3 cellular contexts compared by ENCODE assay signal in the genomic region with DNA sequence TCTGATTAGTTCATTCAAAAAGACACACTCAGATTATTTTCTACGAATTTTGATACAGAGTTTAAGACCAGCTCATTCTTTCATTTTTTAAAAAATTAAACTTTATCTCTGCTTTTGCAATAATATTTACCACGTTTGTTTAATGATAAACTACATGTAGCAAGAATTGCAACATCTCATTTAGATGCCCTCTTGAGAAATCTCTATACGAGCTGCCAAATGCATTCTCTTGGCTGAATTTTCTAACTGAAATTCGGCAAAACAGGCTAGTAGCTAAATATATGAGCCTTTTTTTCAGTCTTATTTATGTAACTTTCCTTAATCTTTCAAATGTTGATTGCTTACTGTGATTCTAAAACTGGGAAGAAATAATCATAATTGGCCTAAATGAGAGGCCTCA.
A peak's percentile ranks its signal among the peaks of the same experiment; 100 is the strongest.
TF ChIP-seq lines count a peak whose summit lies in the region.

No MANE protein-coding gene starts in this region.

TF ChIP-seq in liver, 16 proteins besides CTCF, POLR2A, EP300 and RAD21:
- TF ChIP-seq, protein P1, sequence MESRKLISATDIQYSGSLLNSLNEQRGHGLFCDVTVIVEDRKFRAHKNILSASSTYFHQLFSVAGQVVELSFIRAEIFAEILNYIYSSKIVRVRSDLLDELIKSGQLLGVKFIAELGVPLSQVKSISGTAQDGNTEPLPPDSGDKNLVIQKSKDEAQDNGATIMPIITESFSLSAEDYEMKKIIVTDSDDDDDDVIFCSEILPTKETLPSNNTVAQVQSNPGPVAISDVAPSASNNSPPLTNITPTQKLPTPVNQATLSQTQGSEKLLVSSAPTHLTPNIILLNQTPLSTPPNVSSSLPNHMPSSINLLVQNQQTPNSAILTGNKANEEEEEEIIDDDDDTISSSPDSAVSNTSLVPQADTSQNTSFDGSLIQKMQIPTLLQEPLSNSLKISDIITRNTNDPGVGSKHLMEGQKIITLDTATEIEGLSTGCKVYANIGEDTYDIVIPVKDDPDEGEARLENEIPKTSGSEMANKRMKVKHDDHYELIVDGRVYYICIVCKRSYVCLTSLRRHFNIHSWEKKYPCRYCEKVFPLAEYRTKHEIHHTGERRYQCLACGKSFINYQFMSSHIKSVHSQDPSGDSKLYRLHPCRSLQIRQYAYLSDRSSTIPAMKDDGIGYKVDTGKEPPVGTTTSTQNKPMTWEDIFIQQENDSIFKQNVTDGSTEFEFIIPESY (IDR thresholded peaks at IDR 0.05), result peak; percentile 53
- TF ChIP-seq RXRA (IDR thresholded peaks at IDR 0.05), result peak in 1 of 2 donors; percentile 51
- no peak for TF ChIP-seq GABPA (IDR thresholded peaks at IDR 0.05 in 1 of 2, conservative IDR thresholded peaks at IDR 0.05 in 1 of 2)
- TF ChIP-seq TAF1 (conservative IDR thresholded peaks at IDR 0.05), result no peak
- no peak for TF ChIP-seq FOXA1 (IDR thresholded peaks at IDR 0.05)
- TF ChIP-seq YY1 (IDR thresholded peaks at IDR 0.05), result peak; percentile 21
- TF ChIP-seq, protein P2, sequence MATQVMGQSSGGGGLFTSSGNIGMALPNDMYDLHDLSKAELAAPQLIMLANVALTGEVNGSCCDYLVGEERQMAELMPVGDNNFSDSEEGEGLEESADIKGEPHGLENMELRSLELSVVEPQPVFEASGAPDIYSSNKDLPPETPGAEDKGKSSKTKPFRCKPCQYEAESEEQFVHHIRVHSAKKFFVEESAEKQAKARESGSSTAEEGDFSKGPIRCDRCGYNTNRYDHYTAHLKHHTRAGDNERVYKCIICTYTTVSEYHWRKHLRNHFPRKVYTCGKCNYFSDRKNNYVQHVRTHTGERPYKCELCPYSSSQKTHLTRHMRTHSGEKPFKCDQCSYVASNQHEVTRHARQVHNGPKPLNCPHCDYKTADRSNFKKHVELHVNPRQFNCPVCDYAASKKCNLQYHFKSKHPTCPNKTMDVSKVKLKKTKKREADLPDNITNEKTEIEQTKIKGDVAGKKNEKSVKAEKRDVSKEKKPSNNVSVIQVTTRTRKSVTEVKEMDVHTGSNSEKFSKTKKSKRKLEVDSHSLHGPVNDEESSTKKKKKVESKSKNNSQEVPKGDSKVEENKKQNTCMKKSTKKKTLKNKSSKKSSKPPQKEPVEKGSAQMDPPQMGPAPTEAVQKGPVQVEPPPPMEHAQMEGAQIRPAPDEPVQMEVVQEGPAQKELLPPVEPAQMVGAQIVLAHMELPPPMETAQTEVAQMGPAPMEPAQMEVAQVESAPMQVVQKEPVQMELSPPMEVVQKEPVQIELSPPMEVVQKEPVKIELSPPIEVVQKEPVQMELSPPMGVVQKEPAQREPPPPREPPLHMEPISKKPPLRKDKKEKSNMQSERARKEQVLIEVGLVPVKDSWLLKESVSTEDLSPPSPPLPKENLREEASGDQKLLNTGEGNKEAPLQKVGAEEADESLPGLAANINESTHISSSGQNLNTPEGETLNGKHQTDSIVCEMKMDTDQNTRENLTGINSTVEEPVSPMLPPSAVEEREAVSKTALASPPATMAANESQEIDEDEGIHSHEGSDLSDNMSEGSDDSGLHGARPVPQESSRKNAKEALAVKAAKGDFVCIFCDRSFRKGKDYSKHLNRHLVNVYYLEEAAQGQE (IDR thresholded peaks at IDR 0.05), result peak; percentile 38
- no peak for TF ChIP-seq EGR1 (IDR thresholded peaks at IDR 0.05; ENCODE audit: low read depth in 2 of 2)
- TF ChIP-seq NR2F2 (IDR thresholded peaks at IDR 0.05), result no peak
- no peak for TF ChIP-seq SP1 (IDR thresholded peaks at IDR 0.05)
- no peak for TF ChIP-seq HNF4G (IDR thresholded peaks at IDR 0.05)
- TF ChIP-seq, protein P3, sequence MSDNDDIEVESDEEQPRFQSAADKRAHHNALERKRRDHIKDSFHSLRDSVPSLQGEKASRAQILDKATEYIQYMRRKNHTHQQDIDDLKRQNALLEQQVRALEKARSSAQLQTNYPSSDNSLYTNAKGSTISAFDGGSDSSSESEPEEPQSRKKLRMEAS (IDR thresholded peaks at IDR 0.05), result no peak
- no peak for TF ChIP-seq JUND (IDR thresholded peaks at IDR 0.05)
- peak; percentile 13 for TF ChIP-seq FOXA2 (IDR thresholded peaks at IDR 0.05)
- TF ChIP-seq, protein P4, sequence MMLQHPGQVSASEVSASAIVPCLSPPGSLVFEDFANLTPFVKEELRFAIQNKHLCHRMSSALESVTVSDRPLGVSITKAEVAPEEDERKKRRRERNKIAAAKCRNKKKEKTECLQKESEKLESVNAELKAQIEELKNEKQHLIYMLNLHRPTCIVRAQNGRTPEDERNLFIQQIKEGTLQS (IDR thresholded peaks at IDR 0.05), result peak; percentile 30
- TF ChIP-seq HNF4A (conservative IDR thresholded peaks at IDR 0.05), result peak; percentile 43 to 70

TF ChIP-seq in HepG2, 621 proteins besides CTCF, POLR2A, EP300 and RAD21:
- TF ChIP-seq ELF3 (CRISPR knock-in tag; IDR thresholded peaks at IDR 0.05), result no peak
- TF ChIP-seq, protein P5, sequence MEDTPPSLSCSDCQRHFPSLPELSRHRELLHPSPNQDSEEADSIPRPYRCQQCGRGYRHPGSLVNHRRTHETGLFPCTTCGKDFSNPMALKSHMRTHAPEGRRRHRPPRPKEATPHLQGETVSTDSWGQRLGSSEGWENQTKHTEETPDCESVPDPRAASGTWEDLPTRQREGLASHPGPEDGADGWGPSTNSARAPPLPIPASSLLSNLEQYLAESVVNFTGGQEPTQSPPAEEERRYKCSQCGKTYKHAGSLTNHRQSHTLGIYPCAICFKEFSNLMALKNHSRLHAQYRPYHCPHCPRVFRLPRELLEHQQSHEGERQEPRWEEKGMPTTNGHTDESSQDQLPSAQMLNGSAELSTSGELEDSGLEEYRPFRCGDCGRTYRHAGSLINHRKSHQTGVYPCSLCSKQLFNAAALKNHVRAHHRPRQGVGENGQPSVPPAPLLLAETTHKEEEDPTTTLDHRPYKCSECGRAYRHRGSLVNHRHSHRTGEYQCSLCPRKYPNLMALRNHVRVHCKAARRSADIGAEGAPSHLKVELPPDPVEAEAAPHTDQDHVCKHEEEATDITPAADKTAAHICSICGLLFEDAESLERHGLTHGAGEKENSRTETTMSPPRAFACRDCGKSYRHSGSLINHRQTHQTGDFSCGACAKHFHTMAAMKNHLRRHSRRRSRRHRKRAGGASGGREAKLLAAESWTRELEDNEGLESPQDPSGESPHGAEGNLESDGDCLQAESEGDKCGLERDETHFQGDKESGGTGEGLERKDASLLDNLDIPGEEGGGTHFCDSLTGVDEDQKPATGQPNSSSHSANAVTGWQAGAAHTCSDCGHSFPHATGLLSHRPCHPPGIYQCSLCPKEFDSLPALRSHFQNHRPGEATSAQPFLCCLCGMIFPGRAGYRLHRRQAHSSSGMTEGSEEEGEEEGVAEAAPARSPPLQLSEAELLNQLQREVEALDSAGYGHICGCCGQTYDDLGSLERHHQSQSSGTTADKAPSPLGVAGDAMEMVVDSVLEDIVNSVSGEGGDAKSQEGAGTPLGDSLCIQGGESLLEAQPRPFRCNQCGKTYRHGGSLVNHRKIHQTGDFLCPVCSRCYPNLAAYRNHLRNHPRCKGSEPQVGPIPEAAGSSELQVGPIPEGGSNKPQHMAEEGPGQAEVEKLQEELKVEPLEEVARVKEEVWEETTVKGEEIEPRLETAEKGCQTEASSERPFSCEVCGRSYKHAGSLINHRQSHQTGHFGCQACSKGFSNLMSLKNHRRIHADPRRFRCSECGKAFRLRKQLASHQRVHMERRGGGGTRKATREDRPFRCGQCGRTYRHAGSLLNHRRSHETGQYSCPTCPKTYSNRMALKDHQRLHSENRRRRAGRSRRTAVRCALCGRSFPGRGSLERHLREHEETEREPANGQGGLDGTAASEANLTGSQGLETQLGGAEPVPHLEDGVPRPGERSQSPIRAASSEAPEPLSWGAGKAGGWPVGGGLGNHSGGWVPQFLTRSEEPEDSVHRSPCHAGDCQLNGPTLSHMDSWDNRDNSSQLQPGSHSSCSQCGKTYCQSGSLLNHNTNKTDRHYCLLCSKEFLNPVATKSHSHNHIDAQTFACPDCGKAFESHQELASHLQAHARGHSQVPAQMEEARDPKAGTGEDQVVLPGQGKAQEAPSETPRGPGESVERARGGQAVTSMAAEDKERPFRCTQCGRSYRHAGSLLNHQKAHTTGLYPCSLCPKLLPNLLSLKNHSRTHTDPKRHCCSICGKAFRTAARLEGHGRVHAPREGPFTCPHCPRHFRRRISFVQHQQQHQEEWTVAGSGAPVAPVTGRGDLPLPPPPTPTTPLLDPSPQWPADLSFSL (CRISPR knock-in tag; IDR thresholded peaks at IDR 0.05), result no peak
- TF ChIP-seq, protein P6, sequence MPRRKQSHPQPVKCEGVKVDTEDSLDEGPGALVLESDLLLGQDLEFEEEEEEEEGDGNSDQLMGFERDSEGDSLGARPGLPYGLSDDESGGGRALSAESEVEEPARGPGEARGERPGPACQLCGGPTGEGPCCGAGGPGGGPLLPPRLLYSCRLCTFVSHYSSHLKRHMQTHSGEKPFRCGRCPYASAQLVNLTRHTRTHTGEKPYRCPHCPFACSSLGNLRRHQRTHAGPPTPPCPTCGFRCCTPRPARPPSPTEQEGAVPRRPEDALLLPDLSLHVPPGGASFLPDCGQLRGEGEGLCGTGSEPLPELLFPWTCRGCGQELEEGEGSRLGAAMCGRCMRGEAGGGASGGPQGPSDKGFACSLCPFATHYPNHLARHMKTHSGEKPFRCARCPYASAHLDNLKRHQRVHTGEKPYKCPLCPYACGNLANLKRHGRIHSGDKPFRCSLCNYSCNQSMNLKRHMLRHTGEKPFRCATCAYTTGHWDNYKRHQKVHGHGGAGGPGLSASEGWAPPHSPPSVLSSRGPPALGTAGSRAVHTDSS (CRISPR knock-in tag; conservative IDR thresholded peaks at IDR 0.05), result no peak
TF ChIP-seq in HepG2: peak in this region for 0.

TF ChIP-seq in K562, 482 proteins besides CTCF, POLR2A, EP300 and RAD21:
- peak; percentile 35; the same call in 1 of the 2 replicates for TF ChIP-seq CEBPB (tag; IDR thresholded peaks at IDR 0.05)
- no peak for TF ChIP-seq SRSF7 (optimal IDR thresholded peaks at IDR 0.05; ENCODE audit: low read depth, low read length)
- no peak for TF ChIP-seq SOX6 (IDR thresholded peaks at IDR 0.05)
- TF ChIP-seq NCOA2 (IDR thresholded peaks at IDR 0.05; ENCODE audit: partially characterized antibody in 2 of 2), result no peak
- TF ChIP-seq HCFC1 (IDR thresholded peaks at IDR 0.05; ENCODE audit: low read depth, low read length), result no peak
- TF ChIP-seq CEBPG (CRISPR knock-in tag; IDR thresholded peaks at IDR 0.05), result no peak
- TF ChIP-seq CEBPG (tag; conservative IDR thresholded peaks at IDR 0.05 in 1 of 2, IDR thresholded peaks at IDR 0.05 in 1 of 2), result peak in 1 of 2 experiments; percentile 25; a peak in 1 of 4 replicates
